27 cellular contexts compared by ENCODE assay signal in genomic region chr5:35626553-35626952, GRCh38.
"Had no signal": no experiment of that assay in that cellular context is flagged by ENCODE, and none has a peak within 500 bp of the region (broad histone marks: within the 10 kb centered on the region; RNA-seq: fewer than 3 reads in every experiment).

No MANE protein-coding gene starts in this region.

- ATAC-seq: effector memory CD8-positive, alpha-beta T cell; gastrocnemius medialis; left lobe of liver; mucosa of descending colon; psoas muscle; right cardiac atrium; stimulated activated memory B cell treated with anti-CD40 and anti-IgM and Interleukin-4, amounts not matched to agents 10 μg/mL and 1 μg/mL and 100 μg/mL, for 72 hours; upper lobe of right lung had no signal

- H3K27ac Mint-ChIP-seq: effector memory CD8-positive, alpha-beta T cell; memory B cell; mesothelial cell of epicardium; naive B cell; nephron progenitor cell; stimulated activated memory B cell treated with anti-CD40 and anti-IgM and Interleukin-4, amounts not matched to agents 10 μg/mL and 1 μg/mL and 100 μg/mL, for 72 hours had no signal

- H3K4me3 Mint-ChIP-seq: effector memory CD8-positive, alpha-beta T cell; memory B cell; mesothelial cell of epicardium; naive B cell; nephron progenitor cell; stimulated activated memory B cell treated with anti-CD40 and anti-IgM and Interleukin-4, amounts not matched to agents 10 μg/mL and 1 μg/mL and 100 μg/mL, for 72 hours; stimulated activated naive CD8-positive, alpha-beta T cell treated with anti-CD3 and anti-CD28 coated beads, Interleukin-15, Interleukin-2, amounts not matched to agents 100 ng/mL and 50 ng/mL, for 24 hours had no signal

- H3K36me3 Mint-ChIP-seq: stimulated activated memory B cell treated with anti-CD40 and anti-IgM and Interleukin-4, amounts not matched to agents 10 μg/mL and 1 μg/mL and 100 μg/mL, for 72 hours had no signal

- H3K4me3 ChIP-seq: gastrocnemius medialis, lung, mucosa of descending colon, ovary, psoas muscle, sigmoid colon, suprapubic skin, transverse colon, upper lobe of right lung, vagina had no signal

- H3K9me3 Mint-ChIP-seq: memory B cell had no signal

- FAIRE-seq: endometrium, keratinocyte had no signal

- H3K27me3 Mint-ChIP-seq: effector memory CD8-positive, alpha-beta T cell; memory B cell; naive B cell; stimulated activated memory B cell treated with anti-CD40 and anti-IgM and Interleukin-4, amounts not matched to agents 10 μg/mL and 1 μg/mL and 100 μg/mL, for 72 hours; stimulated activated naive CD8-positive, alpha-beta T cell treated with anti-CD3 and anti-CD28 coated beads, Interleukin-15, Interleukin-2, amounts not matched to agents 100 ng/mL and 50 ng/mL, for 24 hours had no signal

- H3K4me1 Mint-ChIP-seq: memory B cell; mesothelial cell of epicardium; naive B cell; nephron progenitor cell; stimulated activated memory B cell treated with anti-CD40 and anti-IgM and Interleukin-4, amounts not matched to agents 10 μg/mL and 1 μg/mL and 100 μg/mL, for 72 hours had no signal

- DNase-seq: cortex of kidney; effector memory CD8-positive, alpha-beta T cell; gastrocnemius medialis; head of caudate nucleus; mucosa of descending colon; naive B cell; nephron progenitor cell; nucleus accumbens; ovary; posterior cingulate gyrus; psoas muscle; right cardiac atrium; sigmoid colon; stimulated activated CD4-positive, alpha-beta T cell treated with anti-CD3 and anti-CD28 coated beads, Interleukin-2, amount 100 ng/mL, for 24 hours; stimulated activated CD4-positive, alpha-beta T cell treated with anti-CD3 and anti-CD28 coated beads, Interleukin-4, amount 100 ng/mL, for 24 hours; transverse colon; upper lobe of right lung had no signal
